ENCODE assay signal across 8 cellular contexts in the genomic region with DNA sequence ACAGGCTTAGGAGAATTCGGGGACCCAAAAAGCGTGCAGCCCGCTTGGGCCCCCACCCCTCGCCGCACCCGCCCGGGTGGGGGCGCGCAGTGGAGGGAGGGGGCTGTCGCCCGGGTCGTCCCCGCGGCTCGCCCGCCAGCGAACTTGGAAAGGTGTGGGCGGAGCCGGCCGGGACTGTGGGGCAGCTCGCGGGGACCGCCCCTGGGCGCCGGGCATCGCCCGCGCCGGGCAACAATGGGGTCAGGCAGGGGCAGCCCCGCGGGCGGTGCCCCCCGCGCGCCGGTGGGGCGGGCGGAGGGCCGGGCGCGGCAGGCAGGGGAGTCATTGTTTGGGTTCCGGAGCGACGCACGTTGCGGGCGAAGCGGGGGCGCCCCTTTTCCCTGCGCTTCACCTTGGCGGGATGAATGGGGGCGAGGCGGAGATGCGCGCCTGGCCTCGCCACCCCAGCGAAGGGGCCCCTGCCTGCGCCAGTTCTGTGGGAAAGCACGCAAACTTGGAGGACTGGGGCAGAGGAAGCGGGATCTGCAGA. TPM values are rescaled to one million over a fixed set of nuclear protein-coding genes. Genes with fewer than 3 reads are reported as not detected.
A peak's percentile ranks its signal among the peaks of the same experiment; 100 is the strongest.
DNase-seq lines count a peak whose midpoint lies in the region; ATAC-seq and TF ChIP-seq lines count a peak whose summit lies in the region.

No MANE protein-coding gene starts in this region.

- no peaks in the 10 kb centered on the region for H3K36me3 ChIP-seq in body of pancreas (replicated peaks in 1 of 2; ENCODE audit: insufficient read depth in 1 of 2, low read depth in 2 of 2)
- H3K36me3 ChIP-seq in kidney epithelial cell (ENCODE audit: control insufficient read depth, insufficient read depth, low read length): no peaks in the 10 kb centered on the region

- H3K27me3 Mint-ChIP-seq in T-helper 2 cell treated with Interferon-gamma antibody and Interleukin-4, amounts not matched to agents 5 μg/mL and 100 μg/mL, for 36 hours (ENCODE audit: low read depth): peaks cover 11% of the 10 kb centered on the region

- peak overlapping the region; percentile 77 for H3K27ac Mint-ChIP-seq in T-helper 2 cell treated with Interferon-gamma antibody and Interleukin-4, amounts not matched to agents 5 μg/mL and 100 μg/mL, for 36 hours

- peaks cover 28% of the 10 kb centered on the region for H3K4me1 ChIP-seq in body of pancreas

- H3K27me3 ChIP-seq in body of pancreas (no peaks in the 10 kb centered on the region), kidney epithelial cell (ENCODE audit: control insufficient read depth, insufficient read depth, low read length) (no peaks in the 10 kb centered on the region)

- peaks cover 23% of the 10 kb centered on the region for H3K4me1 Mint-ChIP-seq in T-helper 2 cell treated with Interferon-gamma antibody and Interleukin-4, amounts not matched to agents 5 μg/mL and 100 μg/mL, for 36 hours (ENCODE audit: low read depth)

- H3K27ac ChIP-seq in body of pancreas: peak overlapping the region; percentile 43 to 91 (median 80)

- WGBS in body of pancreas, 2 donors: 1% methylated on average over 52 of the region's 60 CpGs; no CpG with 5 or more reads in 1 of the 2 donors

- peak; percentile 55 for DNase-seq in DMS79 (lab: John Stamatoyannopoulos, UW)
- peak; percentile 36 for DNase-seq in HuH-7.5 (ENCODE audit: low spot score)
- peak; percentile 73 for DNase-seq in T-helper 2 cell treated with Interferon-gamma antibody and Interleukin-4, amounts not matched to agents 5 μg/mL and 100 μg/mL, for 36 hours (ENCODE audit: low spot score)
- peak; percentile 44 to 60 (median 47) for DNase-seq in body of pancreas
- no peak for DNase-seq in kidney epithelial cell (ENCODE audit: low read depth)
- DNase-seq in stimulated activated CD4-positive, alpha-beta T cell treated with anti-CD3 and anti-CD28 coated beads, Interleukin-4, amount 100 ng/mL, for 1 hour: peak; percentile 66
- DNase-seq in midbrain (lab: John Stamatoyannopoulos, UW): no peak

- TF ChIP-seq CTCF in body of pancreas (IDR thresholded peaks at IDR 0.05) (no peak), kidney epithelial cell (IDR thresholded peaks at IDR 0.05; ENCODE audit: insufficient read depth, low read length, poor library complexity, severe bottlenecking) (no peak)

- no peaks in the 10 kb centered on the region for H3K9me3 Mint-ChIP-seq in T-helper 2 cell treated with Interferon-gamma antibody and Interleukin-4, amounts not matched to agents 5 μg/mL and 100 μg/mL, for 36 hours

- peak overlapping the region; percentile 78 for H3K4me3 Mint-ChIP-seq in T-helper 2 cell treated with Interferon-gamma antibody and Interleukin-4, amounts not matched to agents 5 μg/mL and 100 μg/mL, for 36 hours

- H3K4me3 ChIP-seq in body of pancreas (peak overlapping the region; percentile 60 to 76), kidney epithelial cell (ENCODE audit: low read depth, low read length) (peak overlapping the region; percentile 62)

- ATAC-seq in GM21515 (IDR thresholded peaks at IDR 0.05; ENCODE audit: unreplicated experiment) (peak; percentile 21), body of pancreas (peak; percentile 54)

- intact Hi-C loops in body of pancreas (cut with DNase I): no loop called here

- H3K9me3 ChIP-seq in body of pancreas: no peaks in the 10 kb centered on the region

- no peak for TF ChIP-seq POLR2A in body of pancreas (IDR thresholded peaks at IDR 0.05)

- peaks cover 9% of the 10 kb centered on the region for H3K36me3 Mint-ChIP-seq in T-helper 2 cell treated with Interferon-gamma antibody and Interleukin-4, amounts not matched to agents 5 μg/mL and 100 μg/mL, for 36 hours (ENCODE audit: low read depth)

RNA-seq across cellular contexts. Expression of gene KLF12, which starts 0.6 kb away (rescaled TPM):
- total RNA-seq in body of pancreas (1 to 10 TPM; 2.0 to 2.9 TPM), kidney epithelial cell (11.9 and 13.1 TPM in 2 replicates)

Comparison
In these comparisons a context has a peak if more than half of its experiments do, and no peak if none do; other contexts are left out.
1. DNase-seq: peak in DMS79 (single experiment), HuH-7.5 (single experiment), T-helper 2 cell treated with Interferon-gamma antibody and Interleukin-4, amounts not matched to agents 5 μg/mL and 100 μg/mL, for 36 hours (single experiment), body of pancreas (4 of 4) and stimulated activated CD4-positive, alpha-beta T cell treated with anti-CD3 and anti-CD28 coated beads, Interleukin-4, amount 100 ng/mL, for 1 hour (single experiment); none in kidney epithelial cell (single experiment) and midbrain (single experiment).